Comparison of ENCODE assay signal across 1 cellular context in the genomic region with DNA sequence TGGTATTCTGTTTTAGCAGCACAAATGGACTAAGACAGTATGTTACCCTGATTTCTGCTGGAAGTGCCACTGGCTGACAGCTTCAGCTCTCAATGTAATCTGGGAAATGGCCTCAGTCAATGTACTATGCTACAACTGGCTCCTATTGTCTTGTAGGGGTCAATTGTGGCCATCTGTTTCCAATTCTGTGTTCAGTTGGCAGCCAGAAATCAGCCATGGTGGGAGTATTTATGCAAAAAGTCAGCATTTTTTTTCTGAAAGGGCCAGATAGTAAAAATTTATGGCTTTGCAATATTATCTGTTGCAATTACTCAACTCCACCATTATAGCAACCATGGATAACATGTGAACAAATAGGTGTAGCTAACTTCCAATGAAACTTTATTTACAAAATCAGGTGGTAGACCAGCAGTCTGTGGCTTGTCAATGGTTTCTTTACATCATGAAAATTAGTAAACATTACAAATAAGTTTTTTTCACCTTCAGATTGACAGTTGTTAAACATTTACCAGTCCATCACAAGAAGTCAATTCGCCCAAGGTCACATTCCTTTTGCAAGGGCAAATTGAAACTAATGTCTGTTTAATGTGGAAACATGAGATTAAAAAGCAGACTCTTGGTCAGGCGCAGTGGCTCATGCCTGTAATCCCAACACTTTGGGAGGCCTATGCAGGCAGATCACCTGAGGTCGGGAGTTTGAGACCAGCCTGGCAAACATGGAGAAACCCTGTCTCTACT.
TF ChIP-seq lines count a peak whose summit lies in the region.

No MANE protein-coding gene starts in this region.

TF ChIP-seq in HepG2, 621 proteins besides CTCF, POLR2A, EP300 and RAD21 (continued from another document):
- TF ChIP-seq, protein P1, sequence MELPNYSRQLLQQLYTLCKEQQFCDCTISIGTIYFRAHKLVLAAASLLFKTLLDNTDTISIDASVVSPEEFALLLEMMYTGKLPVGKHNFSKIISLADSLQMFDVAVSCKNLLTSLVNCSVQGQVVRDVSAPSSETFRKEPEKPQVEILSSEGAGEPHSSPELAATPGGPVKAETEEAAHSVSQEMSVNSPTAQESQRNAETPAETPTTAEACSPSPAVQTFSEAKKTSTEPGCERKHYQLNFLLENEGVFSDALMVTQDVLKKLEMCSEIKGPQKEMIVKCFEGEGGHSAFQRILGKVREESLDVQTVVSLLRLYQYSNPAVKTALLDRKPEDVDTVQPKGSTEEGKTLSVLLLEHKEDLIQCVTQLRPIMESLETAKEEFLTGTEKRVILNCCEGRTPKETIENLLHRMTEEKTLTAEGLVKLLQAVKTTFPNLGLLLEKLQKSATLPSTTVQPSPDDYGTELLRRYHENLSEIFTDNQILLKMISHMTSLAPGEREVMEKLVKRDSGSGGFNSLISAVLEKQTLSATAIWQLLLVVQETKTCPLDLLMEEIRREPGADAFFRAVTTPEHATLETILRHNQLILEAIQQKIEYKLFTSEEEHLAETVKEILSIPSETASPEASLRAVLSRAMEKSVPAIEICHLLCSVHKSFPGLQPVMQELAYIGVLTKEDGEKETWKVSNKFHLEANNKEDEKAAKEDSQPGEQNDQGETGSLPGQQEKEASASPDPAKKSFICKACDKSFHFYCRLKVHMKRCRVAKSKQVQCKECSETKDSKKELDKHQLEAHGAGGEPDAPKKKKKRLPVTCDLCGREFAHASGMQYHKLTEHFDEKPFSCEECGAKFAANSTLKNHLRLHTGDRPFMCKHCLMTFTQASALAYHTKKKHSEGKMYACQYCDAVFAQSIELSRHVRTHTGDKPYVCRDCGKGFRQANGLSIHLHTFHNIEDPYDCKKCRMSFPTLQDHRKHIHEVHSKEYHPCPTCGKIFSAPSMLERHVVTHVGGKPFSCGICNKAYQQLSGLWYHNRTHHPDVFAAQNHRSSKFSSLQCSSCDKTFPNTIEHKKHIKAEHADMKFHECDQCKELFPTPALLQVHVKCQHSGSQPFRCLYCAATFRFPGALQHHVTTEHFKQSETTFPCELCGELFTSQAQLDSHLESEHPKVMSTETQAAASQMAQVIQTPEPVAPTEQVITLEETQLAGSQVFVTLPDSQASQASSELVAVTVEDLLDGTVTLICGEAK (IDR thresholded peaks at IDR 0.05): peak; percentile 50; the same call in 1 of the 2 replicates
- TF ChIP-seq, protein P1 (CRISPR knock-in tag; IDR thresholded peaks at IDR 0.05): peak; percentile 96; the same call in 1 of the 2 replicates
- TF ChIP-seq HOXA7 (CRISPR knock-in tag; IDR thresholded peaks at IDR 0.05) (no peak), NR2C2 (CRISPR knock-in tag; IDR thresholded peaks at IDR 0.05; ENCODE audit: borderline replicate concordance) (peak; percentile 32; the same call in 1 of the 2 replicates), ZFP36L1 (CRISPR knock-in tag; IDR thresholded peaks at IDR 0.05) (peak; percentile 39; the same call in 1 of the 2 replicates), SP1 (IDR thresholded peaks at IDR 0.05) (no peak), SP1 (CRISPR knock-in tag; IDR thresholded peaks at IDR 0.05) (no peak), BCL6 (CRISPR knock-in tag; IDR thresholded peaks at IDR 0.05) (peak; percentile 64), ADNP (CRISPR knock-in tag; IDR thresholded peaks at IDR 0.05) (peak; percentile 93), RBM22 (optimal IDR thresholded peaks at IDR 0.05; ENCODE audit: low read length) (no peak)
- TF ChIP-seq, protein P2, sequence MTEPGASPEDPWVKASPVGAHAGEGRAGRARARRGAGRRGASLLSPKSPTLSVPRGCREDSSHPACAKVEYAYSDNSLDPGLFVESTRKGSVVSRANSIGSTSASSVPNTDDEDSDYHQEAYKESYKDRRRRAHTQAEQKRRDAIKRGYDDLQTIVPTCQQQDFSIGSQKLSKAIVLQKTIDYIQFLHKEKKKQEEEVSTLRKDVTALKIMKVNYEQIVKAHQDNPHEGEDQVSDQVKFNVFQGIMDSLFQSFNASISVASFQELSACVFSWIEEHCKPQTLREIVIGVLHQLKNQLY (CRISPR knock-in tag; IDR thresholded peaks at IDR 0.05): peak; percentile 48; the same call in 1 of the 2 replicates
